In genomic region chrX:23667239-23668177, GRCh38 we compare ENCODE assay signal across 1 cellular context.
TF ChIP-seq lines count a peak whose summit lies in the region.

TSS of gene PRDX4 (plus strand) at chrX:23667493. CDS start at chrX:23667571, 78 bp downstream.

TF ChIP-seq in HepG2, 621 proteins besides CTCF, POLR2A, EP300 and RAD21 (continued from another document and continues in another):
- TF ChIP-seq, protein P1, sequence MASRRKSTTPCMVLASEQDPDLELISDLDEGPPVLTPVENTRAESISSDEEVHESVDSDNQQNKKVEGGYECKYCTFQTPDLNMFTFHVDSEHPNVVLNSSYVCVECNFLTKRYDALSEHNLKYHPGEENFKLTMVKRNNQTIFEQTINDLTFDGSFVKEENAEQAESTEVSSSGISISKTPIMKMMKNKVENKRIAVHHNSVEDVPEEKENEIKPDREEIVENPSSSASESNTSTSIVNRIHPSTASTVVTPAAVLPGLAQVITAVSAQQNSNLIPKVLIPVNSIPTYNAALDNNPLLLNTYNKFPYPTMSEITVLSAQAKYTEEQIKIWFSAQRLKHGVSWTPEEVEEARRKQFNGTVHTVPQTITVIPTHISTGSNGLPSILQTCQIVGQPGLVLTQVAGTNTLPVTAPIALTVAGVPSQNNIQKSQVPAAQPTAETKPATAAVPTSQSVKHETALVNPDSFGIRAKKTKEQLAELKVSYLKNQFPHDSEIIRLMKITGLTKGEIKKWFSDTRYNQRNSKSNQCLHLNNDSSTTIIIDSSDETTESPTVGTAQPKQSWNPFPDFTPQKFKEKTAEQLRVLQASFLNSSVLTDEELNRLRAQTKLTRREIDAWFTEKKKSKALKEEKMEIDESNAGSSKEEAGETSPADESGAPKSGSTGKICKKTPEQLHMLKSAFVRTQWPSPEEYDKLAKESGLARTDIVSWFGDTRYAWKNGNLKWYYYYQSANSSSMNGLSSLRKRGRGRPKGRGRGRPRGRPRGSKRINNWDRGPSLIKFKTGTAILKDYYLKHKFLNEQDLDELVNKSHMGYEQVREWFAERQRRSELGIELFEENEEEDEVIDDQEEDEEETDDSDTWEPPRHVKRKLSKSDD (CRISPR knock-in tag; IDR thresholded peaks at IDR 0.05; ENCODE audit: low read depth): no peak
- TF ChIP-seq ZBTB34 (CRISPR knock-in tag; IDR thresholded peaks at IDR 0.05) (no peak), FOXM1 (CRISPR knock-in tag; IDR thresholded peaks at IDR 0.05) (no peak), NR3C1 (CRISPR knock-in tag; IDR thresholded peaks at IDR 0.05) (no peak), CEBPZ (IDR thresholded peaks at IDR 0.05; ENCODE audit: low read length) (no peak), PAXIP1 (CRISPR knock-in tag; conservative IDR thresholded peaks at IDR 0.05) (peak; percentile 24; the same call in 1 of the 2 replicates), JDP2 (CRISPR knock-in tag; IDR thresholded peaks at IDR 0.05; ENCODE audit: borderline replicate concordance) (no peak; the same call in 1 of the 2 replicates), U2AF2 (IDR thresholded peaks at IDR 0.05; ENCODE audit: low read depth, low read length) (no peak), RCOR2 (CRISPR knock-in tag; IDR thresholded peaks at IDR 0.05) (no peak), HINFP (CRISPR knock-in tag; IDR thresholded peaks at IDR 0.05; ENCODE audit: low read depth) (no peak), SSRP1 (CRISPR knock-in tag; IDR thresholded peaks at IDR 0.05) (no peak), NCOR1 (IDR thresholded peaks at IDR 0.05; ENCODE audit: borderline replicate concordance, low read length) (no peak), IKZF4 (CRISPR knock-in tag; IDR thresholded peaks at IDR 0.05; ENCODE audit: borderline replicate concordance, low read depth, not compliant biosample characterization) (no peak), CHD2 (IDR thresholded peaks at IDR 0.05; ENCODE audit: low read depth, low read length) (peak; percentile 93), ZNF530 (CRISPR knock-in tag; IDR thresholded peaks at IDR 0.05; ENCODE audit: low read depth) (no peak), SOX13 (IDR thresholded peaks at IDR 0.05) (no peak), SOX13 (CRISPR knock-in tag; conservative IDR thresholded peaks at IDR 0.05 in 1 of 2, IDR thresholded peaks at IDR 0.05 in 1 of 2) (peak in 1 of 2 experiments; percentile 17; a peak in 1 of 4 replicates), ZMYM4 (CRISPR knock-in tag; IDR thresholded peaks at IDR 0.05) (peak; percentile 22; the same call in 1 of the 2 replicates), GATAD1 (CRISPR knock-in tag; IDR thresholded peaks at IDR 0.05) (0 out of 2 replicates have a peak, but pooled peaks have one; percentile 25), ZNF367 (CRISPR knock-in tag; IDR thresholded peaks at IDR 0.05; ENCODE audit: borderline replicate concordance) (no peak), HDAC2 (CRISPR knock-in tag; IDR thresholded peaks at IDR 0.05) (peak; percentile 58; the same call in 1 of the 2 replicates)
- TF ChIP-seq, protein P2, sequence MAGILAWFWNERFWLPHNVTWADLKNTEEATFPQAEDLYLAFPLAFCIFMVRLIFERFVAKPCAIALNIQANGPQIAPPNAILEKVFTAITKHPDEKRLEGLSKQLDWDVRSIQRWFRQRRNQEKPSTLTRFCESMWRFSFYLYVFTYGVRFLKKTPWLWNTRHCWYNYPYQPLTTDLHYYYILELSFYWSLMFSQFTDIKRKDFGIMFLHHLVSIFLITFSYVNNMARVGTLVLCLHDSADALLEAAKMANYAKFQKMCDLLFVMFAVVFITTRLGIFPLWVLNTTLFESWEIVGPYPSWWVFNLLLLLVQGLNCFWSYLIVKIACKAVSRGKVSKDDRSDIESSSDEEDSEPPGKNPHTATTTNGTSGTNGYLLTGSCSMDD (CRISPR knock-in tag; IDR thresholded peaks at IDR 0.05): no peak
- TF ChIP-seq, protein P3, sequence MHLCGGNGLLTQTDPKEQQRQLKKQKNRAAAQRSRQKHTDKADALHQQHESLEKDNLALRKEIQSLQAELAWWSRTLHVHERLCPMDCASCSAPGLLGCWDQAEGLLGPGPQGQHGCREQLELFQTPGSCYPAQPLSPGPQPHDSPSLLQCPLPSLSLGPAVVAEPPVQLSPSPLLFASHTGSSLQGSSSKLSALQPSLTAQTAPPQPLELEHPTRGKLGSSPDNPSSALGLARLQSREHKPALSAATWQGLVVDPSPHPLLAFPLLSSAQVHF (CRISPR knock-in tag; IDR thresholded peaks at IDR 0.05): peak; percentile 88; the same call in 1 of the 2 replicates
- TF ChIP-seq, protein P4, sequence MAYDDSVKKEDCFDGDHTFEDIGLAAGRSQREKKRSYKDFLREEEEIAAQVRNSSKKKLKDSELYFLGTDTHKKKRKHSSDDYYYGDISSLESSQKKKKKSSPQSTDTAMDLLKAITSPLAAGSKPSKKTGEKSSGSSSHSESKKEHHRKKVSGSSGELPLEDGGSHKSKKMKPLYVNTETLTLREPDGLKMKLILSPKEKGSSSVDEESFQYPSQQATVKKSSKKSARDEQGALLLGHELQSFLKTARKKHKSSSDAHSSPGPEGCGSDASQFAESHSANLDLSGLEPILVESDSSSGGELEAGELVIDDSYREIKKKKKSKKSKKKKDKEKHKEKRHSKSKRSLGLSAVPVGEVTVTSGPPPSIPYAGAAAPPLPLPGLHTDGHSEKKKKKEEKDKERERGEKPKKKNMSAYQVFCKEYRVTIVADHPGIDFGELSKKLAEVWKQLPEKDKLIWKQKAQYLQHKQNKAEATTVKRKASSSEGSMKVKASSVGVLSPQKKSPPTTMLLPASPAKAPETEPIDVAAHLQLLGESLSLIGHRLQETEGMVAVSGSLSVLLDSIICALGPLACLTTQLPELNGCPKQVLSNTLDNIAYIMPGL (CRISPR knock-in tag; IDR thresholded peaks at IDR 0.05; ENCODE audit: borderline replicate concordance in 1 of 2, low read depth in 1 of 2): peak in 1 of 2 experiments; percentile 69; a peak in 2 of 4 replicates
- TF ChIP-seq, protein P5, sequence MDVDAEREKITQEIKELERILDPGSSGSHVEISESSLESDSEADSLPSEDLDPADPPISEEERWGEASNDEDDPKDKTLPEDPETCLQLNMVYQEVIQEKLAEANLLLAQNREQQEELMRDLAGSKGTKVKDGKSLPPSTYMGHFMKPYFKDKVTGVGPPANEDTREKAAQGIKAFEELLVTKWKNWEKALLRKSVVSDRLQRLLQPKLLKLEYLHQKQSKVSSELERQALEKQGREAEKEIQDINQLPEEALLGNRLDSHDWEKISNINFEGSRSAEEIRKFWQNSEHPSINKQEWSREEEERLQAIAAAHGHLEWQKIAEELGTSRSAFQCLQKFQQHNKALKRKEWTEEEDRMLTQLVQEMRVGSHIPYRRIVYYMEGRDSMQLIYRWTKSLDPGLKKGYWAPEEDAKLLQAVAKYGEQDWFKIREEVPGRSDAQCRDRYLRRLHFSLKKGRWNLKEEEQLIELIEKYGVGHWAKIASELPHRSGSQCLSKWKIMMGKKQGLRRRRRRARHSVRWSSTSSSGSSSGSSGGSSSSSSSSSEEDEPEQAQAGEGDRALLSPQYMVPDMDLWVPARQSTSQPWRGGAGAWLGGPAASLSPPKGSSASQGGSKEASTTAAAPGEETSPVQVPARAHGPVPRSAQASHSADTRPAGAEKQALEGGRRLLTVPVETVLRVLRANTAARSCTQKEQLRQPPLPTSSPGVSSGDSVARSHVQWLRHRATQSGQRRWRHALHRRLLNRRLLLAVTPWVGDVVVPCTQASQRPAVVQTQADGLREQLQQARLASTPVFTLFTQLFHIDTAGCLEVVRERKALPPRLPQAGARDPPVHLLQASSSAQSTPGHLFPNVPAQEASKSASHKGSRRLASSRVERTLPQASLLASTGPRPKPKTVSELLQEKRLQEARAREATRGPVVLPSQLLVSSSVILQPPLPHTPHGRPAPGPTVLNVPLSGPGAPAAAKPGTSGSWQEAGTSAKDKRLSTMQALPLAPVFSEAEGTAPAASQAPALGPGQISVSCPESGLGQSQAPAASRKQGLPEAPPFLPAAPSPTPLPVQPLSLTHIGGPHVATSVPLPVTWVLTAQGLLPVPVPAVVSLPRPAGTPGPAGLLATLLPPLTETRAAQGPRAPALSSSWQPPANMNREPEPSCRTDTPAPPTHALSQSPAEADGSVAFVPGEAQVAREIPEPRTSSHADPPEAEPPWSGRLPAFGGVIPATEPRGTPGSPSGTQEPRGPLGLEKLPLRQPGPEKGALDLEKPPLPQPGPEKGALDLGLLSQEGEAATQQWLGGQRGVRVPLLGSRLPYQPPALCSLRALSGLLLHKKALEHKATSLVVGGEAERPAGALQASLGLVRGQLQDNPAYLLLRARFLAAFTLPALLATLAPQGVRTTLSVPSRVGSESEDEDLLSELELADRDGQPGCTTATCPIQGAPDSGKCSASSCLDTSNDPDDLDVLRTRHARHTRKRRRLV (CRISPR knock-in tag; IDR thresholded peaks at IDR 0.05): no peak
